Comparison of ENCODE assay signal across 12 cellular contexts in the genomic region with DNA sequence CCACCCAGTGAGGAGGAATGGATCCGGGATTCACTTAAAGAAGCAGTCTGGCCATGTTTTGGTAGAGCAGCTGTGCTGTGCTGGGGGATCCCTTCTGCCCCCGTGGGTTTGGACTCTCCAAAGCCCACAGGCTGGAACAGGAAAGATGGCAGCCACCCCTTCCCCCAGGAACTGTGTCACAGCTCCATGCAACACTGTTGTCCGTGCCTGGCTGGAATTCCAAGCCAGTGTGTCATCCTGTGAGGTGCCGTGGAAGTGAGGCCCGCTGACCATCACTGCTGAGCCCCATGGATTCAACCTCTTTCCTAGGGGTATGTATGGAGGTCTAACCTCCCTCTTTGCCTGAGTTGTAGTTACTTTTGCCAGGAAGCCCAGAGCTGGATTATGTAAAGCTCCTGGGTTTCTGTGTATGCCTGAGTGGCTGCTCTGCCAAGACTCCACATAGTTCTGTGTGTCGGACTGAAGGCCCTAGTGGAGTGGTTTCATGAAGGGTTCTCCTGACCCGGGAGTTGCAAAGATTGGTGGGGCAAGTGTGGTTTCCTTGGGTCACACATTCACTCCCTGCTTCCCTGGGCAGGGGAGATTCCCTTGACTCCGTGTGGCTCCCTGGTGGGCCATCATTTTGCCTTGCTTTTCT. TPM values are rescaled to one million over a fixed set of nuclear protein-coding genes. Genes with fewer than 3 reads are reported as not detected.
DNase-seq lines count a peak whose midpoint lies in the region; ATAC-seq, FAIRE-seq and TF ChIP-seq lines count a peak whose summit lies in the region.
"Had no signal": no experiment of that assay in that cellular context is flagged by ENCODE, and none has a peak within 500 bp of the region (broad histone marks: within the 10 kb centered on the region; RNA-seq: fewer than 3 reads in every experiment).

No MANE protein-coding gene starts in this region.

- no peaks in the 10 kb centered on the region for H3K27me3 Mint-ChIP-seq in stimulated activated memory B cell treated with anti-CD40 and anti-IgM and Interleukin-4, amounts not matched to agents 10 μg/mL and 1 μg/mL and 100 μg/mL, for 72 hours

- H3K4me3 Mint-ChIP-seq in stimulated activated memory B cell treated with anti-CD40 and anti-IgM and Interleukin-4, amounts not matched to agents 10 μg/mL and 1 μg/mL and 100 μg/mL, for 72 hours, result no peak overlapping the region

- H3K9me3 Mint-ChIP-seq in stimulated activated memory B cell treated with anti-CD40 and anti-IgM and Interleukin-4, amounts not matched to agents 10 μg/mL and 1 μg/mL and 100 μg/mL, for 72 hours, result no peaks in the 10 kb centered on the region

- DNase-seq in H54 (ENCODE audit: insufficient read length, low spot score), result peak; percentile 65
- peak; percentile 46 to 80 (median 72) for DNase-seq in adrenal gland
- no peak for DNase-seq in left ventricle myocardium inferior
- no peak for DNase-seq in stimulated activated CD4-positive, alpha-beta T cell treated with anti-CD3 and anti-CD28 coated beads, Interleukin-2, amount 100 ng/mL, for 48 hours
- DNase-seq: DMS53, NCI-H1417 treated with DMSO at 0.1 percent for 48 hours had no signal

- H3K4me1 ChIP-seq in adrenal gland (replicated peaks in 1 of 2) (peaks cover 3 to 16% of the 10 kb centered on the region in 2 donors), left ventricle myocardium inferior (peaks cover 23% of the 10 kb centered on the region)

- H3K4me3 ChIP-seq in adrenal gland (no peak overlapping the region), left ventricle myocardium inferior (no peak overlapping the region)

- peak overlapping the region; percentile 26 for H3K27ac Mint-ChIP-seq in stimulated activated memory B cell treated with anti-CD40 and anti-IgM and Interleukin-4, amounts not matched to agents 10 μg/mL and 1 μg/mL and 100 μg/mL, for 72 hours

- H3K36me3 ChIP-seq in adrenal gland (replicated peaks in 1 of 2) (no peaks in the 10 kb centered on the region), left ventricle myocardium inferior (no peaks in the 10 kb centered on the region)

- no peak for TF ChIP-seq POLR2A in H54 (IDR thresholded peaks at IDR 0.05; ENCODE audit: low read depth, low read length)
- TF ChIP-seq POLR2A in adrenal gland (IDR thresholded peaks at IDR 0.05), result no peak

- H3K9me3 ChIP-seq in adrenal gland (replicated peaks in 1 of 3) (no peaks in the 10 kb centered on the region), left ventricle myocardium inferior (replicated peaks) (peaks cover 12% of the 10 kb centered on the region)

- TF ChIP-seq CTCF in adrenal gland (IDR thresholded peaks at IDR 0.05), result no peak
- no peak for TF ChIP-seq CTCF in left ventricle myocardium inferior (IDR thresholded peaks at IDR 0.05; ENCODE audit: borderline replicate concordance)

- FAIRE-seq in H54 (lab: Jason Lieb, UNC), result peak; percentile 97
- FAIRE-seq: H1, islet of Langerhans had no signal

- H3K27ac ChIP-seq in adrenal gland (peak overlapping the region in 4 of 5 donors; percentile 6 to 86 (median 30)), left ventricle myocardium inferior (replicated peaks) (peak overlapping the region; percentile 31)

- WGBS in adrenal gland, 4 donors, result 60 to 73% (median 71%) methylated on average over 4 to 8 of the region's 8 CpGs

- ATAC-seq in stimulated activated memory B cell treated with anti-CD40 and anti-IgM and Interleukin-4, amounts not matched to agents 10 μg/mL and 1 μg/mL and 100 μg/mL, for 72 hours, result no peak
- ATAC-seq in HG02840 (IDR thresholded peaks at IDR 0.05; ENCODE audit: low FRiP score, unreplicated experiment), result no peak
- ATAC-seq in HG03025 (IDR thresholded peaks at IDR 0.05; ENCODE audit: low FRiP score, unreplicated experiment), result no peak
- ATAC-seq in GM18873 (IDR thresholded peaks at IDR 0.05; ENCODE audit: low FRiP score, unreplicated experiment), result no peak

- peaks cover 53% of the 10 kb centered on the region for H3K36me3 Mint-ChIP-seq in stimulated activated memory B cell treated with anti-CD40 and anti-IgM and Interleukin-4, amounts not matched to agents 10 μg/mL and 1 μg/mL and 100 μg/mL, for 72 hours

- H3K27me3 ChIP-seq in adrenal gland (no peaks in the 10 kb centered on the region), left ventricle myocardium inferior (ENCODE audit: low read depth) (no peaks in the 10 kb centered on the region)

- intact Hi-C loops in adrenal gland (cut with DNase I), result no loop called here
- intact Hi-C loops in left ventricle myocardium inferior (cut with micrococcal nuclease), result no loop called here

- peaks cover 86% of the 10 kb centered on the region for H3K4me1 Mint-ChIP-seq in stimulated activated memory B cell treated with anti-CD40 and anti-IgM and Interleukin-4, amounts not matched to agents 10 μg/mL and 1 μg/mL and 100 μg/mL, for 72 hours

RNA-seq across cellular contexts. Expression of a gene that starts 35.1 kb away (rescaled TPM):
- 100 to 1,000 TPM in 1 of 8 donors, 10 to 100 TPM in 7; 51.0 to 101 (median 80.5) TPM for total RNA-seq in adrenal gland
- polyA plus RNA-seq in adrenal gland, result 100 to 1,000 TPM in 1 of 3 donors, 10 to 100 TPM in 2; 22.6 to 145 (median 30.2) TPM
- total RNA-seq in left ventricle myocardium inferior, result 61.0 TPM

Comparison
In these comparisons a context has a peak if more than half of its experiments do, and no peak if none do; other contexts are left out.
1. DNase-seq: peak in H54 (single experiment) and adrenal gland (7 of 7); none in left ventricle myocardium inferior (single experiment) and stimulated activated CD4-positive, alpha-beta T cell treated with anti-CD3 and anti-CD28 coated beads, Interleukin-2, amount 100 ng/mL, for 48 hours (0 of 2).